ENCODE assay signal across 8 cellular contexts in the genomic region with DNA sequence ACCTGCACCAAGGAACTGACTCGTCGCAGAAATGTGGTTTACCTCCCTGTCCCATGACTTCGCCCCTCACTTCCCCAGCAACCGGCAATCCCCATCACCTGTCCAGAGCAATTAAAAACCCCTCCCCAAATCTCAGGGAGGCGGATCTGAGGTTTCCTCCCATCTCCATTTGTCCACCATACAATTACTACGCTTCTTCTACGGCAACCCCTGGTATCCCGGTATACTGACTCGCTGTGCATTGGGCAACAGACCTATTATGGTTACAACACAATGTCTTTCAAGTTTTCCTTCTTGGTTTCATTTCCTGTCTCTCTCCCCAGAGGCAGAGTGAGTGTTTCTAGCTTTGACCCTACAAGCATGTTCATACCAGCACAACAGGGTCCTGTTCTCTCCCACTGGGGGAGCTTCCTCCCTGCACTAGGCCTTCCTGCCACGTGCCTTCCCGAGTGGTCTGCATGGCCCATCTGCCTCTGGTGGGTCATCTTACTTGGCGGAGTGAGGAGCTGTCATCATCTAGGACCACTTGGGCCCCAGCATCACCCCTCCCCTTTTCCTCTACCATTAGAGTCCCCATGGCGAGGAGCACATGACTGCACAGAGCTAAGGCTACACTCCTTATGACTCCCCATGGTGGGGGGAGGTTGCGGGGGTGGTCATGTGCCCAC. TPM values are rescaled to one million over a fixed set of nuclear protein-coding genes. Genes with fewer than 3 reads are reported as not detected.
DNase-seq lines count a peak whose midpoint lies in the region; ATAC-seq and TF ChIP-seq lines count a peak whose summit lies in the region.

No MANE protein-coding gene starts in this region.

- peak; percentile 57 for ATAC-seq in CD4-positive, alpha-beta T cell (ENCODE audit: poor library complexity)
- ATAC-seq in GM21737 (IDR thresholded peaks at IDR 0.05; ENCODE audit: unreplicated experiment), result peak; percentile 65
- no peak; the same call in 1 of the 2 replicates for ATAC-seq in PC-3

- no peak overlapping the region for H2AFZ ChIP-seq in PC-3 (ENCODE audit: low read length)

- H3K9ac ChIP-seq in PC-3 (ENCODE audit: low read length), result no peak overlapping the region

- H3K79me2 ChIP-seq in PC-3 (ENCODE audit: low read length), result no peaks in the 10 kb centered on the region

- intact Hi-C loops in CD4-positive, alpha-beta T cell (cut with DNase I, micrococcal nuclease), result no loop called here
- intact Hi-C loops in PC-3 (cut with micrococcal nuclease), result no loop called here

- no peak for TF ChIP-seq CTCF in CD4-positive, alpha-beta T cell (IDR thresholded peaks at IDR 0.05)
- no peak for TF ChIP-seq CTCF in PC-3 (conservative IDR thresholded peaks at IDR 0.05; ENCODE audit: low read depth, low read length)
- TF ChIP-seq CTCF in fibroblast of mammary gland (conservative IDR thresholded peaks at IDR 0.05; ENCODE audit: control insufficient read depth, insufficient read depth, low read depth, low read length), result no peak
- TF ChIP-seq CTCF in Peyer's patch (IDR thresholded peaks at IDR 0.05), result no peak

- H3K27ac Mint-ChIP-seq in CD4-positive, alpha-beta T cell, result peak overlapping the region; percentile 62

- no peaks in the 10 kb centered on the region for H3K9me2 ChIP-seq in PC-3 (replicated peaks; ENCODE audit: low read length)

- H3K27ac ChIP-seq in CD4-positive, alpha-beta T cell (ENCODE audit: low read depth, low read length), result no peak overlapping the region
- 0 out of 2 replicates have a peak overlapping the region, but pooled peaks have one; percentile 7 for H3K27ac ChIP-seq in PC-3 (ENCODE audit: low read length)
- H3K27ac ChIP-seq in Peyer's patch, result peak overlapping the region in 1 of 4 donors; percentile 17

- POLR2A ChIA-PET in CD4-positive, alpha-beta T cell (lab: Charles Lee), result interaction anchor here (1.1 to 2.0 kb wide), 3 partner anchors 8 to 81 kb away, joined by 3 to 16 read pairs (median 4); no protein-coding TSS in a partner anchor
- POLR2A ChIA-PET in PC-3 (lab: Charles Lee; ENCODE audit: unreplicated experiment), result no interaction called here

- H3K36me3 ChIP-seq in PC-3 (ENCODE audit: low read depth, low read length) (peaks cover 26% of the 10 kb centered on the region), Peyer's patch (peaks cover 0 to 68% (median 0%) of the 10 kb centered on the region in 3 donors)

- no peaks in the 10 kb centered on the region for H3K9me3 Mint-ChIP-seq in CD4-positive, alpha-beta T cell

- H3K9me3 ChIP-seq in CD4-positive, alpha-beta T cell (ENCODE audit: control insufficient read depth, low read length), result no peaks in the 10 kb centered on the region
- H3K9me3 ChIP-seq in PC-3 (ENCODE audit: low read length) (no peaks in the 10 kb centered on the region), Peyer's patch (no peaks in the 10 kb centered on the region)

- no peak for DNase-seq in CD4-positive, alpha-beta T cell
- DNase-seq in PC-3, result peak; percentile 7
- DNase-seq in fibroblast of mammary gland (ENCODE audit: low read depth), result peak; percentile 90
- peak; percentile 73 for DNase-seq in stromal cell of bone marrow (ENCODE audit: low read depth)
- no peak for DNase-seq in iPS-NIHi7 (ENCODE audit: extremely low spot score)
- no peak for DNase-seq in cerebellar nuclear complex (lab: John Stamatoyannopoulos, UW)
- no peak for DNase-seq in Peyer's patch

- TF ChIP-seq POLR2A in Peyer's patch (IDR thresholded peaks at IDR 0.05), result no peak

- no TSS peak for BruUV-seq in PC-3 (replicated peaks; lab: Mats Ljungman, UMichigan)

- H3K4me3 ChIP-seq in PC-3 (ENCODE audit: low read length) (no peak overlapping the region), fibroblast of mammary gland (ENCODE audit: control insufficient read depth, low read depth, low read length) (no peak overlapping the region), Peyer's patch (no peak overlapping the region)

- H3K4me1 ChIP-seq in PC-3 (ENCODE audit: insufficient read depth, low read length) (no peaks in the 10 kb centered on the region), Peyer's patch (peaks cover 0 to 16% (median 7%) of the 10 kb centered on the region in 4 donors)

- H3K27me3 ChIP-seq in CD4-positive, alpha-beta T cell (ENCODE audit: control insufficient read depth, insufficient read depth, low read length), result no peaks in the 10 kb centered on the region
- H3K27me3 ChIP-seq in PC-3 (ENCODE audit: low read length) (no peaks in the 10 kb centered on the region), Peyer's patch (no peaks in the 10 kb centered on the region)

- CTCF ChIA-PET in CD4-positive, alpha-beta T cell (lab: Charles Lee), result interaction anchor here (1.5 to 3.7 kb wide), 2 partner anchors 47 to 134 kb away, joined by 3 to 30 read pairs; no protein-coding TSS in a partner anchor
- CTCF ChIA-PET in PC-3 (lab: Charles Lee), result no interaction called here

- no peak overlapping the region for H3K4me2 ChIP-seq in PC-3 (ENCODE audit: low read length)

- H3K27me3 Mint-ChIP-seq in CD4-positive, alpha-beta T cell, result no peaks in the 10 kb centered on the region

- peak overlapping the region; percentile 7 for H3K4me3 Mint-ChIP-seq in CD4-positive, alpha-beta T cell

- H4K20me1 ChIP-seq in PC-3 (ENCODE audit: low read length), result no peaks in the 10 kb centered on the region

- H3K4me1 Mint-ChIP-seq in CD4-positive, alpha-beta T cell (ENCODE audit: low read depth), result peaks cover 29% of the 10 kb centered on the region

- peaks cover 77% of the 10 kb centered on the region for H3K36me3 Mint-ChIP-seq in CD4-positive, alpha-beta T cell (ENCODE audit: low read depth)

- no peaks in the 10 kb centered on the region for H3F3A ChIP-seq in PC-3 (ENCODE audit: low read length, unreplicated experiment)

RNA-seq across cellular contexts. Expression of a gene that starts 30.3 kb away (rescaled TPM):
- 100 to 1,000 TPM; 262 to 285 TPM for total RNA-seq in CD4-positive, alpha-beta T cell
- total RNA-seq in PC-3 (2014; rRNA removed) (115 and 160 TPM in 2 replicates), Peyer's patch (100 to 1,000 TPM in 3 of 4 donors, 10 to 100 TPM in 1; 87.6 to 177 (median 119) TPM)

RNA-seq across cellular contexts. Expression of a gene that starts 34.8 kb away (rescaled TPM):
- total RNA-seq in CD4-positive, alpha-beta T cell, result 10 to 100 TPM; 24.1 to 25.2 TPM
- total RNA-seq in PC-3 (2014; rRNA removed) (39.7 and 43.7 TPM in 2 replicates), Peyer's patch (10 to 100 TPM; 41.7 to 59.9 (median 54.1) TPM)

Comparison
In these comparisons a context has a peak if more than half of its experiments do, and no peak if none do; other contexts are left out.
1. DNase-seq: peak in PC-3 (single experiment), fibroblast of mammary gland (single experiment) and stromal cell of bone marrow (single experiment); none in CD4-positive, alpha-beta T cell (0 of 10), iPS-NIHi7 (single experiment), cerebellar nuclear complex (0 of 2) and Peyer's patch (0 of 3).